Comparison of ENCODE assay signal across 10 cellular contexts in genomic region chr12:6552140-6552551, GRCh38. TPM values are rescaled to one million over a fixed set of nuclear protein-coding genes. Genes with fewer than 3 reads are reported as not detected.
DNase-seq lines count a peak whose midpoint lies in the region; ATAC-seq and TF ChIP-seq lines count a peak whose summit lies in the region.
"Had no signal": no experiment of that assay in that cellular context is flagged by ENCODE, and none has a peak within 500 bp of the region (broad histone marks: within the 10 kb centered on the region; RNA-seq: fewer than 3 reads in every experiment).

No MANE protein-coding gene starts in this region.

- 8% methylated on average over 4 of the region's 4 CpGs for WGBS in esophagus muscularis mucosa

- TF ChIP-seq EP300 in esophagus muscularis mucosa (IDR thresholded peaks at IDR 0.05), result no peak

- H3K27ac Mint-ChIP-seq in nephron, result peak overlapping the region; percentile 78 to 98 (median 88)

- peak; percentile 7 for TF ChIP-seq POLR2A in esophagus muscularis mucosa (IDR thresholded peaks at IDR 0.05; ENCODE audit: low read depth)

- H3K9ac ChIP-seq in NT2/D1 (ENCODE audit: insufficient read length, low read depth), result peak overlapping the region; percentile 18

- H3K27me3 ChIP-seq in AG04450 (ENCODE audit: control insufficient read depth, insufficient read depth, low read length) (no peaks in the 10 kb centered on the region), NT2/D1 (ENCODE audit: insufficient read depth, insufficient read length) (no peaks in the 10 kb centered on the region), esophagus muscularis mucosa (no peaks in the 10 kb centered on the region)

- peak overlapping the region; percentile 20; the same call in 1 of the 2 replicates for H3K4me3 ChIP-seq in AG04450 (ENCODE audit: low read depth, low read length)
- no peak overlapping the region for H3K4me3 ChIP-seq in NT2/D1 (ENCODE audit: insufficient read length, low read depth)
- peak overlapping the region; percentile 27 to 85 (median 64) for H3K4me3 ChIP-seq in esophagus muscularis mucosa
- H3K4me3 ChIP-seq: HAP-1 had no signal

- H3K27me3 Mint-ChIP-seq in nephron (ENCODE audit: low read depth), result no peaks in the 10 kb centered on the region

- H3K9me3 Mint-ChIP-seq in nephron, result no peaks in the 10 kb centered on the region

- H3K27ac ChIP-seq in AG04450 (ENCODE audit: low read depth, low read length), result peak overlapping the region; percentile 75
- peak overlapping the region; percentile 93 to 96 (median 94) for H3K27ac ChIP-seq in esophagus muscularis mucosa (replicated peaks in 1 of 4)

- POLR2A ChIA-PET in AG04450 (lab: Yijun Ruan, JAX), result interaction anchor here (1.3 to 11.1 kb wide), 3 partner anchors 15 to 20 kb away, joined by 3 to 218 read pairs (median 5); partner anchors contain the start of genes GAPDH and NOP2

- intact Hi-C loops in esophagus muscularis mucosa (cut with DNase I), result no loop called here

- H3K9me3 ChIP-seq in AG04450 (ENCODE audit: control insufficient read depth, insufficient read depth, low read length) (no peaks in the 10 kb centered on the region), NT2/D1 (ENCODE audit: insufficient read depth, low read length) (no peaks in the 10 kb centered on the region), esophagus muscularis mucosa (no peaks in the 10 kb centered on the region)
- H3K9me3 ChIP-seq: HAP-1 had no signal

- peak overlapping the region; percentile 43 to 92 (median 79) for H3K4me3 Mint-ChIP-seq in nephron

- peaks cover 52% of the 10 kb centered on the region for H3K4me1 ChIP-seq in NT2/D1 (ENCODE audit: insufficient read depth, insufficient read length)
- H3K4me1 ChIP-seq in esophagus muscularis mucosa, result peaks cover 73 to 95% (median 89%) of the 10 kb centered on the region in 4 donors

- ATAC-seq in HG02623 (IDR thresholded peaks at IDR 0.05; ENCODE audit: unreplicated experiment), result no peak

- DNase-seq in AG04450 (ENCODE audit: low read depth, low spot score) (no peak), NT2/D1 (ENCODE audit: low read depth, low spot score) (no peak), esophagus muscularis mucosa (ENCODE audit: extremely low spot score) (no peak), NCI-H1436 treated with DMSO at 0.1 percent for 48 hours (lab: John Stamatoyannopoulos, UW) (no peak), kidney tubule cell (ENCODE audit: low spot score) (no peak)
- DNase-seq in activated CD8-positive, alpha-beta memory T cell treated with anti-CD3 and anti-CD28 coated beads, Interleukin-2, amount 50 U/mL, for 4 hours, result no peak
- DNase-seq: NCI-H1048 had no signal

- peaks cover 66% of the 10 kb centered on the region for H3K4me1 Mint-ChIP-seq in nephron

- H3K36me3 ChIP-seq in NT2/D1 (ENCODE audit: insufficient read depth, insufficient read length, low read length) (peaks cover 79% of the 10 kb centered on the region), esophagus muscularis mucosa (peaks cover 0 to 42% (median 33%) of the 10 kb centered on the region in 4 donors)

- TF ChIP-seq CTCF in AG04450 (IDR thresholded peaks at IDR 0.05; ENCODE audit: low read depth, low read length), result no peak
- TF ChIP-seq CTCF in esophagus muscularis mucosa (IDR thresholded peaks at IDR 0.05), result no peak
- no peak for TF ChIP-seq CTCF in nephron (IDR thresholded peaks at IDR 0.05; ENCODE audit: unreplicated experiment in 3 of 3)

- H3K36me3 Mint-ChIP-seq in nephron (ENCODE audit: low read depth), result peaks cover 18% of the 10 kb centered on the region

- CTCF ChIA-PET in AG04450 (lab: Charles Lee), result interaction anchor here (0.6 to 10.3 kb wide), 7 partner anchors 9 to 318 kb away, joined by 3 to 103 read pairs (median 3); partner anchors contain the start of gene ZNF384

RNA-seq across cellular contexts. Expression of gene IFFO1, which starts 3.7 kb away (rescaled TPM):
- polyA plus RNA-seq in AG04450 (2011; rRNA removed), result 23.8 and 24.2 TPM in 2 replicates
- 17.8 and 18.2 TPM in 2 replicates for polyA minus RNA-seq in AG04450 (2011; rRNA and poly(A)+ RNA removed)
- 10 to 100 TPM; 12.1 to 26.2 (median 20.8) TPM for total RNA-seq in esophagus muscularis mucosa

RNA-seq across cellular contexts. Expression of gene NOP2, which starts 15.9 kb away (rescaled TPM):
- polyA plus RNA-seq in AG04450 (2011; rRNA removed), result 35.7 and 41.3 TPM in 2 replicates
- polyA minus RNA-seq in AG04450 (2011; rRNA and poly(A)+ RNA removed), result 31.7 and 43.9 TPM in 2 replicates
- total RNA-seq in esophagus muscularis mucosa, result 10 to 100 TPM; 17.9 to 32.3 (median 19.5) TPM

RNA-seq across cellular contexts. Expression of gene GAPDH, which starts 17.8 kb away (rescaled TPM):
- polyA plus RNA-seq in AG04450 (2011; rRNA removed), result 9,160 and 11,356 TPM in 2 replicates
- 15,456 and 19,888 TPM in 2 replicates for polyA minus RNA-seq in AG04450 (2011; rRNA and poly(A)+ RNA removed)
- 1,000 to 10,000 TPM; 2,279 to 3,578 (median 2,742) TPM for total RNA-seq in esophagus muscularis mucosa

RNA-seq across cellular contexts. Expression of gene CHD4, which starts 55.0 kb away (rescaled TPM):
- polyA plus RNA-seq in AG04450 (2011; rRNA removed), result 86.3 and 119 TPM in 2 replicates
- polyA minus RNA-seq in AG04450 (2011; rRNA and poly(A)+ RNA removed), result 235 and 284 TPM in 2 replicates
- 100 to 1,000 TPM; 189 to 226 (median 218) TPM for total RNA-seq in esophagus muscularis mucosa

RNA-seq across cellular contexts. Expression of gene NCAPD2, which starts 58.2 kb away (rescaled TPM):
- polyA plus RNA-seq in AG04450 (2011; rRNA removed), result 36.1 and 38.4 TPM in 2 replicates
- polyA minus RNA-seq in AG04450 (2011; rRNA and poly(A)+ RNA removed), result 55.6 and 63.1 TPM in 2 replicates
- 10 to 100 TPM; 13.9 to 26.1 (median 24.7) TPM for total RNA-seq in esophagus muscularis mucosa
